ENCODE assay signal across 14 cellular contexts in genomic region chr1:173507847-173508209, GRCh38. TPM values are rescaled to one million over a fixed set of nuclear protein-coding genes. Genes with fewer than 3 reads are reported as not detected.
DNase-seq lines count a peak whose midpoint lies in the region; ATAC-seq, FAIRE-seq and TF ChIP-seq lines count a peak whose summit lies in the region.
"Had no signal": no experiment of that assay in that cellular context is flagged by ENCODE, and none has a peak within 500 bp of the region (broad histone marks: within the 10 kb centered on the region; RNA-seq: fewer than 3 reads in every experiment).

No MANE protein-coding gene starts in this region.

- FAIRE-seq in bronchial epithelial cell (lab: Jason Lieb, UNC): no peak
- FAIRE-seq: K562 had no signal

- no peak overlapping the region for H3K4me3 ChIP-seq in bronchial epithelial cell (ENCODE audit: low read depth, low read length)
- no peak overlapping the region for H3K4me3 ChIP-seq in transverse colon
- H3K4me3 ChIP-seq: cardiac muscle cell, K562 had no signal

- peaks cover 0 to 43% (median 6%) of the 10 kb centered on the region in 4 donors for H3K4me1 ChIP-seq in transverse colon

- TF ChIP-seq POLR2A in transverse colon (IDR thresholded peaks at IDR 0.05): no peak

- in situ Hi-C loops in transverse colon (cut with MboI; ENCODE audit: low pct_ligation_motif_present in 1 of 4, low pct_unique_long_range_greater_than_20kb in 1 of 4, low sequenced_read_pairs in 3 of 4): no loop called here

- no peak for TF ChIP-seq EP300 in transverse colon (IDR thresholded peaks at IDR 0.05; ENCODE audit: low read depth)

- peak; percentile 34 for DNase-seq in HT-29 (ENCODE audit: low spot score)
- peak; percentile 62 for DNase-seq in bronchial epithelial cell (ENCODE audit: low read depth)
- no peak for DNase-seq in left colon
- no peak for DNase-seq in transverse colon
- DNase-seq in NCI-H2029 (lab: John Stamatoyannopoulos, UW): no peak
- no peak for DNase-seq in activated CD4-positive, alpha-beta T cell treated with anti-CD3 and anti-CD28 coated beads, Interleukin-2, amount 50 U/mL, for 48 hours
- no peak for DNase-seq in NCI-H1930 (lab: John Stamatoyannopoulos, UW)
- DNase-seq: activated CD4-positive, alpha-beta T cell treated with anti-CD3 and anti-CD28 coated beads, Interleukin-2, amount 50 U/mL, for 4 hours; activated effector memory CD4-positive, alpha-beta T cell treated with anti-CD3 and anti-CD28 coated beads, Interleukin-2, amount 50 U/mL, for 16 hours; CD4-positive, alpha-beta T cell; NCI-H2029 treated with DMSO at 0.1 percent for 48 hours; NK-92 treated with Interleukin-12 subunit alpha and Interleukin-12 subunit beta, amount 100 ng/mL, for 24 hours had no signal

- TF ChIP-seq CTCF in bronchial epithelial cell (IDR thresholded peaks at IDR 0.05; ENCODE audit: insufficient read depth, low read length, severe bottlenecking) (no peak), transverse colon (IDR thresholded peaks at IDR 0.05) (no peak)

- H3K36me3 ChIP-seq in bronchial epithelial cell (ENCODE audit: control insufficient read depth, insufficient read depth, low read length) (no peaks in the 10 kb centered on the region), transverse colon (no peaks in the 10 kb centered on the region)
- H3K36me3 ChIP-seq: cardiac muscle cell had no signal

- H3K9me3 ChIP-seq in transverse colon: no peaks in the 10 kb centered on the region

- intact Hi-C loops in left colon (cut with DNase I, micrococcal nuclease): no loop called here
- intact Hi-C loops in transverse colon (cut with DNase I; ENCODE audit: low total_unique reads): no loop called here

- peak overlapping the region; percentile 9 to 66 (median 54) for H3K27ac ChIP-seq in transverse colon
- H3K27ac ChIP-seq: cardiac muscle cell had no signal

- H3K27me3 ChIP-seq in bronchial epithelial cell (ENCODE audit: control insufficient read depth, insufficient read depth, low read length): no peaks in the 10 kb centered on the region
- H3K27me3 ChIP-seq in transverse colon: no peaks in the 10 kb centered on the region
- H3K27me3 ChIP-seq: cardiac muscle cell had no signal

- WGBS in transverse colon (ENCODE audit: low coverage in 1 of 2), 2 donors: 78 to 100% methylated on average over 1 to 3 of the region's 3 CpGs

- ATAC-seq in left colon: peak; percentile 17

RNA-seq across cellular contexts. Expression of gene PRDX6, which starts 30.7 kb away (rescaled TPM):
- total RNA-seq in HT-29 (2014; rRNA removed; shearing (Covaris generic)): 107 and 112 TPM in 2 replicates
- total RNA-seq in bronchial epithelial cell (159 and 185 TPM in 2 replicates), left colon (100 to 1,000 TPM; 680 to 788 TPM), transverse colon (100 to 1,000 TPM; 150 to 540 (median 469) TPM)

Comparison
In these comparisons a context has a peak if more than half of its experiments do, and no peak if none do; other contexts are left out.
1. DNase-seq: peak in HT-29 (single experiment) and bronchial epithelial cell (single experiment); none in left colon (0 of 2), transverse colon (single experiment), NCI-H2029 (single experiment), activated CD4-positive, alpha-beta T cell treated with anti-CD3 and anti-CD28 coated beads, Interleukin-2, amount 50 U/mL, for 48 hours (0 of 2) and NCI-H1930 (0 of 2).